Comparison of ENCODE assay signal across 30 cellular contexts in the genomic region with DNA sequence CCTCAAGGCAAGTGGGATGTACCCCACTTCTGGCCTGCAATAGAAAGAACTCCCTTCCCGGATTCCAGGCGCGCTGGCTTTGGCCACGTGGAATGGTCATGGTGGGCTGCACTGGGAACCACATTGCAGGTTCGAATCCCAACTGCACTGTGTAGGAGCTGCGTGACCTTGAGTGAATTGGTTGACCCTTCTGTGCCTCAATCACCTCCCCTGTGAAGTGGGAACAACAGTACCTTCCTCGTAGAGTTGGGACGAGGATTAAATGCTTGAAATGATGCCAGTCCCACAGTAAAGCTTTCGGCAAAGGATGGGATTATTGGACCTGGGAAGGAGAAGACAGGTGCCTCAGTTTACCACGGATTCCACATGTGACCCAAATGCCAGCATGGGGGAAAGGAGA. TPM values are rescaled to one million over a fixed set of nuclear protein-coding genes. Genes with fewer than 3 reads are reported as not detected.
"Had no signal": no experiment of that assay in that cellular context is flagged by ENCODE, and none has a peak within 500 bp of the region (broad histone marks: within the 10 kb centered on the region; RNA-seq: fewer than 3 reads in every experiment).

No MANE protein-coding gene starts in this region.

- H3K27ac ChIP-seq: ascending aorta, WERI-Rb-1 had no signal

- H3K4me3 ChIP-seq: ascending aorta had no signal

- H3K36me3 ChIP-seq: ascending aorta, WERI-Rb-1 had no signal

- H3K27me3 ChIP-seq: ascending aorta had no signal

- ATAC-seq: activated CD4-positive, alpha-beta T cell treated with anti-CD3 and anti-CD28 coated beads for 36 hours; activated CD4-positive, CD25-positive, alpha-beta regulatory T cell treated with anti-CD3 and anti-CD28 coated beads, Interleukin-2, amount 50 U/mL, for 24 hours; activated CD8-positive, alpha-beta memory T cell treated with anti-CD3 and anti-CD28 coated beads, Interleukin-2, amount 10 ng/mL, durations not matched to agents 7 days and 5 days; activated CD8-positive, alpha-beta T cell treated with anti-CD3 and anti-CD28 coated beads, Interleukin-2, amount 10 ng/mL, durations not matched to agents 7 days and 5 days; activated naive CD8-positive, alpha-beta T cell treated with anti-CD3 and anti-CD28 coated beads, Interleukin-2, amount 50 U/mL, for 24 hours; T-helper 17 cell had no signal

- DNase-seq: activated CD4-positive, alpha-beta memory T cell treated with anti-CD3 and anti-CD28 coated beads, Interleukin-2, amount 10 ng/mL, durations not matched to agents 7 days and 5 days; activated CD4-positive, alpha-beta T cell treated with anti-CD3 and anti-CD28 coated beads for 1 hour; activated CD4-positive, alpha-beta T cell treated with anti-CD3 and anti-CD28 coated beads for 36 hours; activated CD4-positive, alpha-beta T cell treated with anti-CD3 and anti-CD28 coated beads for 48 hours; activated CD4-positive, alpha-beta T cell treated with anti-CD3 and anti-CD28 coated beads, Interleukin-2, amount 10 ng/mL, durations not matched to agents 7 days and 5 days; activated CD4-positive, alpha-beta T cell treated with anti-CD3 and anti-CD28 coated beads, Interleukin-2, amount 50 U/mL, for 48 hours; activated CD4-positive, CD25-positive, alpha-beta regulatory T cell; activated CD8-positive, alpha-beta memory T cell treated with anti-CD3 and anti-CD28 coated beads for 24 hours; activated CD8-positive, alpha-beta memory T cell treated with anti-CD3 and anti-CD28 coated beads, Interleukin-2, amount 10 ng/mL, durations not matched to agents 7 days and 5 days; activated CD8-positive, alpha-beta memory T cell treated with anti-CD3 and anti-CD28 coated beads, Interleukin-2, amount 50 U/mL, for 48 hours; activated CD8-positive, alpha-beta T cell treated with anti-CD3 and anti-CD28 coated beads, Interleukin-2, amount 10 ng/mL, durations not matched to agents 7 days and 5 days; activated effector memory CD4-positive, alpha-beta T cell treated with Interleukin-2 at 50 U/mL for 16 hours; activated gamma-delta T cell; activated naive CD4-positive, alpha-beta T cell treated with anti-CD3 and anti-CD28 coated beads, Interleukin-2, amount 10 ng/mL, durations not matched to agents 7 days and 5 days; activated naive CD4-positive, alpha-beta T cell treated with Interleukin-2 at 50 U/mL for 16 hours; activated naive CD8-positive, alpha-beta T cell treated with anti-CD3 and anti-CD28 coated beads, Interleukin-2, amount 10 ng/mL, durations not matched to agents 7 days and 5 days; activated naive CD8-positive, alpha-beta T cell treated with anti-CD3 and anti-CD28 coated beads, Interleukin-2, amount 50 U/mL, for 24 hours; activated T-cell treated with anti-CD3 and anti-CD28 coated beads, Interleukin-2, amount 50 U/mL, for 24 hours; activated T-cell treated with anti-CD3 and anti-CD28 coated beads, Interleukin-2, amount 50 U/mL, for 48 hours; cerebellar nuclear complex; T-helper 17 cell; T1000; WERI-Rb-1 had no signal

- H3K4me1 ChIP-seq: ascending aorta had no signal

RNA-seq across cellular contexts. Expression of gene MYL2, which starts 36.8 kb away (rescaled TPM):
- total RNA-seq: activated CD4-positive, alpha-beta memory T cell treated with anti-CD3 and anti-CD28 coated beads, Interleukin-2, amount 10 ng/mL, durations not matched to agents 7 days and 5 days; activated CD4-positive, alpha-beta T cell treated with anti-CD3 and anti-CD28 coated beads for 36 hours; activated CD4-positive, alpha-beta T cell treated with anti-CD3 and anti-CD28 coated beads, Interleukin-2, amount 10 ng/mL, durations not matched to agents 7 days and 5 days; activated CD8-positive, alpha-beta memory T cell treated with anti-CD3 and anti-CD28 coated beads, Interleukin-2, amount 10 ng/mL, durations not matched to agents 7 days and 5 days; activated CD8-positive, alpha-beta T cell treated with anti-CD3 and anti-CD28 coated beads, Interleukin-2, amount 10 ng/mL, durations not matched to agents 7 days and 5 days; activated naive CD8-positive, alpha-beta T cell treated with anti-CD3 and anti-CD28 coated beads, Interleukin-2, amount 10 ng/mL, durations not matched to agents 7 days and 5 days; activated T-helper 2 cell treated with anti-CD3 and anti-CD28 coated beads, Interferon-gamma antibody, Interleukin-2, Interleukin-4, amounts not matched to agents 10 μg/mL and 5 μg/mL and 100 μg/mL, durations not matched to agents 14 hours and 24 hours and 36 hours; ascending aorta; chondrocyte; T-helper 1 cell treated with Interleukin-12 subunit alpha and Interleukin-12 subunit beta and Interleukin-4 antibody, amounts not matched to agents 30 ng/mL and 1 ng/mL, for 36 hours; T-helper 17 cell; T-helper 2 cell treated with Interferon-gamma antibody and Interleukin-4, amounts not matched to agents 100 ng/mL and 5 ng/mL, for 36 hours; WTC11 had no signal
